ENCODE assay signal across 19 cellular contexts in genomic region chr10:115939101-115939815, GRCh38.
A peak's percentile ranks its signal among the peaks of the same experiment; 100 is the strongest.
DNase-seq lines count a peak whose midpoint lies in the region; ATAC-seq and TF ChIP-seq lines count a peak whose summit lies in the region.
"Had no signal": no experiment of that assay in that cellular context is flagged by ENCODE, and none has a peak within 500 bp of the region (broad histone marks: within the 10 kb centered on the region; RNA-seq: fewer than 3 reads in every experiment).

No MANE protein-coding gene starts in this region.

- no peaks in the 10 kb centered on the region for H4K20me1 ChIP-seq in BLaER1
- H4K20me1 ChIP-seq in Loucy (ENCODE audit: insufficient read depth, low read length, poor library complexity, severe bottlenecking): no peaks in the 10 kb centered on the region

- H3K27me3 ChIP-seq in BLaER1: no peaks in the 10 kb centered on the region
- H3K27me3 ChIP-seq in Loucy (ENCODE audit: insufficient read depth, low read length, poor library complexity, severe bottlenecking): no peaks in the 10 kb centered on the region
- H3K27me3 ChIP-seq: MG63, Peyer's patch had no signal

- TF ChIP-seq CTCF in Loucy (conservative IDR thresholded peaks at IDR 0.05; ENCODE audit: low read length) (no peak), astrocyte of the cerebellum (IDR thresholded peaks at IDR 0.05; ENCODE audit: low read depth, low read length, missing control alignments) (no peak), mesothelial cell of epicardium (IDR thresholded peaks at IDR 0.05; ENCODE audit: unreplicated experiment) (no peak)

- H3K27ac ChIP-seq in BLaER1: peak overlapping the region; percentile 56
- H3K27ac ChIP-seq: A549, Peyer's patch had no signal

- no peak for ATAC-seq in GM18858 (IDR thresholded peaks at IDR 0.05; ENCODE audit: unreplicated experiment)
- ATAC-seq: A549 had no signal

- peak; percentile 32 for DNase-seq in astrocyte of the cerebellum (ENCODE audit: low read depth)
- DNase-seq in mesothelial cell of epicardium (ENCODE audit: low spot score in 2 of 2, unreplicated experiment in 2 of 2): no peak
- DNase-seq in COLO668 (lab: John Stamatoyannopoulos, UW; ENCODE audit: unreplicated experiment): no peak
- DNase-seq in NCI-H1694 (lab: John Stamatoyannopoulos, UW): no peak
- DNase-seq: C1 segment of cervical spinal cord; DMS79; MG63; NCI-H1092; NCI-H1436 treated with DMSO at 0.1 percent for 48 hours; NCI-H2029 treated with DMSO at 0.1 percent for 48 hours; NCI-H2171; NCI-H446 treated with DMSO at 0.1 percent for 48 hours; NCI-H69; NK-92 treated with Interleukin-12 subunit alpha and Interleukin-12 subunit beta, amount 100 ng/mL, for 24 hours; Peyer's patch had no signal

- no peak overlapping the region for H2AFZ ChIP-seq in Loucy (ENCODE audit: low read length)

- no peaks in the 10 kb centered on the region for H3K36me3 Mint-ChIP-seq in mesothelial cell of epicardium

- no peaks in the 10 kb centered on the region for H3K36me3 ChIP-seq in BLaER1
- no peaks in the 10 kb centered on the region; the same call in 1 of the 2 replicates for H3K36me3 ChIP-seq in Loucy (ENCODE audit: insufficient read depth, low read length)
- H3K36me3 ChIP-seq: MG63, Peyer's patch had no signal

- peak overlapping the region; percentile 53 for H3K27ac Mint-ChIP-seq in mesothelial cell of epicardium

- H3K79me2 ChIP-seq in Loucy (ENCODE audit: insufficient read depth, low read length): no peaks in the 10 kb centered on the region

- H3F3A ChIP-seq in Loucy (ENCODE audit: low read depth): no peaks in the 10 kb centered on the region

- H3K27me3 Mint-ChIP-seq in mesothelial cell of epicardium (ENCODE audit: low read depth): no peaks in the 10 kb centered on the region

- no peaks in the 10 kb centered on the region for H3K9me2 ChIP-seq in Loucy (replicated peaks; ENCODE audit: low read depth, low read length)

- peaks cover 51% of the 10 kb centered on the region for H3K4me1 Mint-ChIP-seq in mesothelial cell of epicardium

- in situ Hi-C loops in astrocyte of the cerebellum (cut with HindIII; ENCODE audit: low sequenced_read_pairs): no loop called here

- H3K4me1 ChIP-seq in BLaER1: peaks cover 51% of the 10 kb centered on the region
- H3K4me1 ChIP-seq in Loucy (ENCODE audit: insufficient read depth, low read length, poor library complexity, severe bottlenecking): peaks cover 28% of the 10 kb centered on the region
- H3K4me1 ChIP-seq: Peyer's patch had no signal

- peaks cover 46% of the 10 kb centered on the region for H3K9me3 ChIP-seq in BLaER1
- peaks cover 18% of the 10 kb centered on the region; the same call in 1 of the 2 replicates for H3K9me3 ChIP-seq in Loucy (ENCODE audit: insufficient read depth, low read depth, low read length)
- H3K9me3 ChIP-seq: A549, MG63, Peyer's patch had no signal

- H3K9me3 Mint-ChIP-seq in mesothelial cell of epicardium: peaks cover 21% of the 10 kb centered on the region

- H3K4me3 Mint-ChIP-seq in mesothelial cell of epicardium: no peak overlapping the region

- H3K4me2 ChIP-seq in BLaER1: peak overlapping the region; percentile 67
- peak overlapping the region; percentile 27 for H3K4me2 ChIP-seq in Loucy (ENCODE audit: low read depth, low read length, poor library complexity, severe bottlenecking)
- H3K4me2 ChIP-seq: A549 had no signal

- H3K9ac ChIP-seq in BLaER1: no peak overlapping the region
- no peak overlapping the region for H3K9ac ChIP-seq in Loucy (ENCODE audit: low read depth, low read length, poor library complexity, severe bottlenecking)

- H3K4me3 ChIP-seq in BLaER1 (peak overlapping the region; percentile 42; the same call in 1 of the 2 replicates), Loucy (ENCODE audit: low read length, poor library complexity, severe bottlenecking) (no peak overlapping the region), astrocyte of the cerebellum (ENCODE audit: low read depth, low read length) (no peak overlapping the region)
- H3K4me3 ChIP-seq: A549, MG63, Peyer's patch had no signal
